8 cellular contexts compared by ENCODE assay signal in the genomic region with DNA sequence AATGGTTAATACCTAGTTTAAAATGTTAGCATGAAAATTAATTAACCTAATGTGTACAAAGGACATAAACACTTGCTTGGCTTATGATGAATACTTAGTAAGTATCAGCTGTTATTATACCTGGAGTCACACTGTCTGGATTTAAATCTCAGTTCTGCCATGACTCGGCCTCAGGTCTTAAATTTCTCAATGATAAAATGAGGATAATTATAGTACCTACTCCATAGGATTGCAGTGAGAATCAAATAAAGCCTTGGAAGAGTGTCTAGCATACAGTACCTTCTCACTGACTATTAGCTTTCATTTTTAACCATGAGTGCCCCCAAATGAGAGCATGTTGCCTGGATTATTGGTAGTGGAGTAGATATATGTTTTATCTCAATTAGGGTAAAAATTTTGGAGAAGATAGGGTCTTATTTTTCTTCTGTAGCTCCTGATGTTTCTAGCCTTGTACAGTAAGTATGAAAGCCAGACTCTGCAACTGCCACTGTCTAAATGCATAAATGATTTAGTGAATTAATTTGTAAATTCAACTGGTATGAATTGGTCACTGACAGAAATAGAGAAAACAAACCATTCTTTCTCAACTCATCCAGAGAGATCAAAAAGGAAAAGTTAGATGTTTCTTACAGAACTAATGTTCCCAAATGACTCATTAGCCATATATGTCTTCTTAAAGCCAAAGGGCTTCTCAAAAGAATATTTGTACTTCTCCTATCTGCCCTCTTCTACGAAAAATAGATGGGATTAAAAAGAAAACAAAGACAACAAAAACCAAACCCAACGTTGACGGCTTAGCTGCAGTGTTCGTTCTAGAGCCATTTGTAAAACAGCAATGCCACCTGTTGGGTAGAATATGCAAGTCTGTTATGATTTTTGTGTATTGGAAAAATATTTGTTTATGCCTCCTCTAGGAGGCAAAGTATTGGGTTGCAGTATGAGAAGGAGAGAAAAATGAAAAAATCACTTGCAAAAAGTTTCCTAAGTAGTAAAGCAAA. TPM values are rescaled to one million over a fixed set of nuclear protein-coding genes. Genes with fewer than 3 reads are reported as not detected.
DNase-seq lines count a peak whose midpoint lies in the region; TF ChIP-seq lines count a peak whose summit lies in the region.

No MANE protein-coding gene starts in this region.

- peak; percentile 50 for TF ChIP-seq CTCF in epithelial cell of esophagus (IDR thresholded peaks at IDR 0.05; ENCODE audit: insufficient read depth, low read depth, low read length, missing control alignments)

- DNase-seq in NCI-H510A treated with DMSO at 0.1 percent for 48 hours (lab: John Stamatoyannopoulos, UW) (peak; percentile 10), NCI-H510A (lab: John Stamatoyannopoulos, UW) (no peak), NCI-H460 (ENCODE audit: extremely low read depth, low read depth) (peak; percentile 30), epithelial cell of esophagus (ENCODE audit: low read depth) (peak; percentile 36), putamen (ENCODE audit: low spot score) (peak; percentile 39), DMS79 (lab: John Stamatoyannopoulos, UW) (no peak), mucosa of gallbladder (ENCODE audit: low spot score) (no peak), retina (no peak)

- H3K4me3 ChIP-seq in epithelial cell of esophagus (ENCODE audit: low read length), result no peak overlapping the region

RNA-seq across cellular contexts. Expression of gene MROH9, which starts 53.8 kb away (rescaled TPM):
- total RNA-seq in NCI-H460 (2014; rRNA removed; shearing (Covaris generic)), result not detected in 2 replicates
- not detected in 2 replicates for polyA plus RNA-seq in NCI-H460 (2014; cell fraction: nucleus; rRNA removed)
- not detected for total RNA-seq in mucosa of gallbladder

Comparison
In these comparisons a context has a peak if more than half of its experiments do, and no peak if none do; other contexts are left out.
1. DNase-seq: peak in NCI-H510A treated with DMSO at 0.1 percent for 48 hours (single experiment), NCI-H460 (single experiment), epithelial cell of esophagus (single experiment) and putamen (single experiment); none in NCI-H510A (single experiment), DMS79 (single experiment), mucosa of gallbladder (single experiment) and retina (single experiment).